In the genomic region with DNA sequence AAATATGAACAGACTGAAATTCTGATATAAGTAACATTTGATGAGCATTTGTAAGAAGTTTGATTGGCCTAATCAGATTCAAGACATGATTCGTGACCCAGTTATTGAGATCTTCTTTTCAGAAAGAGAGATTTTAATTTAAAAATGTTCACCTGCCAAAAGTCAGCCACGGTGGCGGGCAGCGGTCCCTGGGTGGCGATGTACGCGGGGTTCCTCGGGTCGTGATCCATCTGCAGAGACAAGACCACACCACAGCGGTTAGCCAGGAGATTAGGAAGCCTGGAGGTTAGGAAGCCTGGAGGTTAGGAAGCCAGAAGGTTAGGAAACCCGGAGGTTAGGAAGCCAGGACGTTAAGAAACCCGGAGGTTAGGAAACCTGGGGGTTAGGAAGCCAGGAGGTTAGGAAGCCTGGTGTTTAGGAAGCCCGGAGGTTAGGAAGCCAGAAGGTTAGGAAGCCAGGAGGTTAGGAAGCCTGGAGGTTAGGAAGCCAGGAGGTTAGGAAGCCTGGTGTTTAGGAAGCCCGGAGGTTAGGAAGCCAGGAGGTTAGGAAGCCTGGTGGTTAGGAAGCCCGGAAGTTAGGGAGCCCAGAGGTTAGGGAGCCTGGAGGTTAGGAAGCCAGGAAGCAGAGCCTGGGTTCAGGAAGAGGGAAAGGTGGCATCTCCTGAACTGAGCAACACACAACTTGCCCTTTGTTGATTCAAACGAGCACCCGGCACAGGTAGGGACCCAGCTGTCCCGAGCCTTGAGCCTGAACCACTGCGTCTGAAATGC, we compare ENCODE assay signal across 16 cellular contexts.
DNase-seq lines count a peak whose midpoint lies in the region; ATAC-seq and TF ChIP-seq lines count a peak whose summit lies in the region.
"Had no signal": no experiment of that assay in that cellular context is flagged by ENCODE, and none has a peak within 500 bp of the region (broad histone marks: within the 10 kb centered on the region; RNA-seq: fewer than 3 reads in every experiment).

No MANE protein-coding gene starts in this region.

- H3K27me3 ChIP-seq in colonic mucosa, result no peaks in the 10 kb centered on the region

- H3K9me3 ChIP-seq in colonic mucosa, result no peaks in the 10 kb centered on the region

- ATAC-seq in WTC11 (no peak), HG02938 (IDR thresholded peaks at IDR 0.05; ENCODE audit: unreplicated experiment) (no peak), GM18517 (IDR thresholded peaks at IDR 0.05; ENCODE audit: unreplicated experiment) (no peak)
- ATAC-seq: CD8-positive, alpha-beta T cell had no signal

- no peak for DNase-seq in T-helper 1 cell
- DNase-seq in WTC11 (ENCODE audit: low spot score), result no peak
- no peak for DNase-seq in endothelial cell (ENCODE audit: low spot score)
- DNase-seq in posterior vena cava (ENCODE audit: low spot score), result peak; percentile 68
- no peak for DNase-seq in colonic mucosa
- DNase-seq: CD8-positive, alpha-beta T cell; COR-L47; DMS153; DMS79 treated with DMSO at 0.1 percent for 48 hours; GDM1; H7 had no signal

- no peaks in the 10 kb centered on the region for H3K27me3 Mint-ChIP-seq in T-helper 1 cell treated with Interleukin-12 subunit alpha and Interleukin-12 subunit beta and Interleukin-4 antibody, amounts not matched to agents 30 μg/mL and 1 μg/mL, for 36 hours (ENCODE audit: low read depth)
- H3K27me3 Mint-ChIP-seq in WTC11 (ENCODE audit: low read depth), result peaks cover 97% of the 10 kb centered on the region
- peaks cover 8% of the 10 kb centered on the region for H3K27me3 Mint-ChIP-seq in endothelial cell (ENCODE audit: unreplicated experiment)

- H3K27ac ChIP-seq in colonic mucosa, result no peak overlapping the region
- H3K27ac ChIP-seq: 22Rv1 had no signal

- H3K4me3 ChIP-seq in colonic mucosa, result no peak overlapping the region

- H3K9me3 Mint-ChIP-seq in T-helper 1 cell treated with Interleukin-12 subunit alpha and Interleukin-12 subunit beta and Interleukin-4 antibody, amounts not matched to agents 30 μg/mL and 1 μg/mL, for 36 hours, result no peaks in the 10 kb centered on the region
- H3K9me3 Mint-ChIP-seq in WTC11 (peaks cover 36% of the 10 kb centered on the region), endothelial cell (ENCODE audit: unreplicated experiment) (peaks cover 65% of the 10 kb centered on the region)
- H3K9me3 Mint-ChIP-seq: CD8-positive, alpha-beta T cell had no signal

- intact Hi-C loops in posterior vena cava (cut with DNase I) (no loop called here), colonic mucosa (cut with DNase I) (no loop called here)

- H3K4me1 ChIP-seq in colonic mucosa, result no peaks in the 10 kb centered on the region

- H3K4me1 Mint-ChIP-seq in T-helper 1 cell treated with Interleukin-12 subunit alpha and Interleukin-12 subunit beta and Interleukin-4 antibody, amounts not matched to agents 30 μg/mL and 1 μg/mL, for 36 hours (ENCODE audit: low read depth), result no peaks in the 10 kb centered on the region
- H3K4me1 Mint-ChIP-seq in WTC11 (no peaks in the 10 kb centered on the region), endothelial cell (ENCODE audit: unreplicated experiment) (no peaks in the 10 kb centered on the region)
- H3K4me1 Mint-ChIP-seq: CD14-positive monocyte had no signal

- H3K36me3 Mint-ChIP-seq in T-helper 1 cell treated with Interleukin-12 subunit alpha and Interleukin-12 subunit beta and Interleukin-4 antibody, amounts not matched to agents 30 μg/mL and 1 μg/mL, for 36 hours (ENCODE audit: low read depth), result no peaks in the 10 kb centered on the region
- H3K36me3 Mint-ChIP-seq in WTC11 (peaks cover 31% of the 10 kb centered on the region), endothelial cell (ENCODE audit: low read depth, unreplicated experiment) (peaks cover 25% of the 10 kb centered on the region)
- H3K36me3 Mint-ChIP-seq: CD14-positive monocyte; CD8-positive, alpha-beta T cell had no signal

- POLR2A ChIA-PET in WTC11 (lab: Charles Lee), result no interaction called here

- TF ChIP-seq CTCF in WTC11 (IDR thresholded peaks at IDR 0.05) (no peak), endothelial cell (IDR thresholded peaks at IDR 0.05; ENCODE audit: unreplicated experiment) (no peak), colonic mucosa (IDR thresholded peaks at IDR 0.05) (no peak)

- peak overlapping the region; percentile 26 for H3K27ac Mint-ChIP-seq in T-helper 1 cell treated with Interleukin-12 subunit alpha and Interleukin-12 subunit beta and Interleukin-4 antibody, amounts not matched to agents 30 μg/mL and 1 μg/mL, for 36 hours
- H3K27ac Mint-ChIP-seq in WTC11 (no peak overlapping the region), endothelial cell (ENCODE audit: unreplicated experiment) (peak overlapping the region; percentile 36)
- H3K27ac Mint-ChIP-seq: CD14-positive monocyte; CD8-positive, alpha-beta T cell had no signal

- H3K36me3 ChIP-seq in colonic mucosa, result no peaks in the 10 kb centered on the region

- CTCF ChIA-PET in WTC11 (lab: Charles Lee), result no interaction called here

- no peak overlapping the region for H3K9ac ChIP-seq in colonic mucosa (ENCODE audit: low read depth in 2 of 2, low read length in 2 of 2)

- no peak overlapping the region for H3K4me3 Mint-ChIP-seq in T-helper 1 cell treated with Interleukin-12 subunit alpha and Interleukin-12 subunit beta and Interleukin-4 antibody, amounts not matched to agents 30 μg/mL and 1 μg/mL, for 36 hours
- no peak overlapping the region for H3K4me3 Mint-ChIP-seq in WTC11
- H3K4me3 Mint-ChIP-seq in endothelial cell (ENCODE audit: unreplicated experiment), result peak overlapping the region; percentile 76
- H3K4me3 Mint-ChIP-seq: CD14-positive monocyte; CD8-positive, alpha-beta T cell had no signal

TF ChIP-seq in WTC11, 78 proteins besides CTCF, POLR2A, EP300 and RAD21:
- TF ChIP-seq TP53 (CRISPR knock-in tag; IDR thresholded peaks at IDR 0.05) (no peak), TEAD4 (CRISPR knock-in tag; IDR thresholded peaks at IDR 0.05) (0 out of 2 replicates have a peak, but pooled peaks have one; percentile 29), SMAD4 (CRISPR knock-in tag; IDR thresholded peaks at IDR 0.05) (peak; percentile 80; the same call in 1 of the 2 replicates), FOXK1 (CRISPR knock-in tag; IDR thresholded peaks at IDR 0.05) (peak; percentile 60; the same call in 1 of the 2 replicates)
- TF ChIP-seq, protein P1, sequence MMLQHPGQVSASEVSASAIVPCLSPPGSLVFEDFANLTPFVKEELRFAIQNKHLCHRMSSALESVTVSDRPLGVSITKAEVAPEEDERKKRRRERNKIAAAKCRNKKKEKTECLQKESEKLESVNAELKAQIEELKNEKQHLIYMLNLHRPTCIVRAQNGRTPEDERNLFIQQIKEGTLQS (CRISPR knock-in tag; conservative IDR thresholded peaks at IDR 0.05), result no peak
- TF ChIP-seq, protein P2, sequence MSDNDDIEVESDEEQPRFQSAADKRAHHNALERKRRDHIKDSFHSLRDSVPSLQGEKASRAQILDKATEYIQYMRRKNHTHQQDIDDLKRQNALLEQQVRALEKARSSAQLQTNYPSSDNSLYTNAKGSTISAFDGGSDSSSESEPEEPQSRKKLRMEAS (CRISPR knock-in tag; IDR thresholded peaks at IDR 0.05), result 0 out of 2 replicates have a peak, but pooled peaks have one; percentile 29
- TF ChIP-seq, protein P3, sequence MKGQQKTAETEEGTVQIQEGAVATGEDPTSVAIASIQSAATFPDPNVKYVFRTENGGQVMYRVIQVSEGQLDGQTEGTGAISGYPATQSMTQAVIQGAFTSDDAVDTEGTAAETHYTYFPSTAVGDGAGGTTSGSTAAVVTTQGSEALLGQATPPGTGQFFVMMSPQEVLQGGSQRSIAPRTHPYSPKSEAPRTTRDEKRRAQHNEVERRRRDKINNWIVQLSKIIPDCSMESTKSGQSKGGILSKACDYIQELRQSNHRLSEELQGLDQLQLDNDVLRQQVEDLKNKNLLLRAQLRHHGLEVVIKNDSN (CRISPR knock-in tag; IDR thresholded peaks at IDR 0.05), result peak; percentile 32; the same call in 1 of the 2 replicates
